In genomic region chr18:48254077-48254602, GRCh38 we compare ENCODE assay signal across 29 cellular contexts.
"Had no signal": no experiment of that assay in that cellular context is flagged by ENCODE, and none has a peak within 500 bp of the region (broad histone marks: within the 10 kb centered on the region; RNA-seq: fewer than 3 reads in every experiment).

No MANE protein-coding gene starts in this region.

- H3K9me3 Mint-ChIP-seq: type B pancreatic cell had no signal

- H3K27me3 ChIP-seq: left lung, pancreas, suprapubic skin, tibial nerve, uterus had no signal

- DNase-seq: immature natural killer cell; kidney; left colon; left lung; lower lobe of right lung; mammary epithelial cell; mesenchymal stem cell; naive thymus-derived CD8-positive, alpha-beta T cell; nucleus accumbens; pancreas; posterior cingulate gyrus; retina; right cardiac atrium; stimulated activated CD4-positive, alpha-beta T cell treated with anti-CD3 and anti-CD28 coated beads, Interleukin-12 subunit alpha, Interleukin-12 subunit beta, amount 100 ng/mL, for 4 hours; stimulated activated CD4-positive, alpha-beta T cell treated with anti-CD3 and anti-CD28 coated beads, Interleukin-15, amount 100 ng/mL, for 24 hours; stimulated activated CD4-positive, alpha-beta T cell treated with anti-CD3 and anti-CD28 coated beads, Interleukin-4, amount 100 ng/mL, for 24 hours; stimulated activated naive CD4-positive, alpha-beta T cell; uterus had no signal

- H3K27ac ChIP-seq: left lung, lower lobe of right lung, pancreas, prostate gland, skin epidermis, suprapubic skin, tibial nerve, uterus had no signal

- H3K9me3 ChIP-seq: pancreas, prostate gland, suprapubic skin, uterus had no signal

- H3K36me3 Mint-ChIP-seq: immature natural killer cell; stimulated activated effector memory CD8-positive, alpha-beta T cell treated with anti-CD3 and anti-CD28 coated beads, Interleukin-12 subunit alpha, Interleukin-12 subunit beta, amount 100 ng/mL, for 72 hours; type B pancreatic cell had no signal

- H3K4me3 Mint-ChIP-seq: immature natural killer cell; naive thymus-derived CD8-positive, alpha-beta T cell; nephron; neural crest cell; stimulated activated effector memory CD8-positive, alpha-beta T cell treated with anti-CD3 and anti-CD28 coated beads, Interleukin-12 subunit alpha, Interleukin-12 subunit beta, amount 100 ng/mL, for 72 hours; stimulated activated naive CD8-positive, alpha-beta T cell treated with anti-CD3 and anti-CD28 coated beads, Interleukin-15, Interleukin-2, amounts not matched to agents 100 ng/mL and 50 ng/mL, for 24 hours; type B pancreatic cell had no signal

- H3K4me1 ChIP-seq: left lung, lower lobe of right lung, pancreas, prostate gland, suprapubic skin, uterus had no signal

- FAIRE-seq: islet of Langerhans, kidney, pancreas had no signal

- ATAC-seq: left colon; left lung; lower lobe of right lung; naive thymus-derived CD8-positive, alpha-beta T cell; pancreas; right cardiac atrium; sciatic nerve; stimulated activated effector memory CD8-positive, alpha-beta T cell treated with anti-CD3 and anti-CD28 coated beads, Interleukin-12 subunit alpha, Interleukin-12 subunit beta, amount 100 ng/mL, for 72 hours had no signal

- H3K36me3 ChIP-seq: left lung, lower lobe of right lung, pancreas, prostate gland, suprapubic skin, tibial nerve, uterus had no signal

- H3K27me3 Mint-ChIP-seq: type B pancreatic cell had no signal

- H3K4me3 ChIP-seq: left lung, lower lobe of right lung, pancreas, prostate gland, skin epidermis, suprapubic skin, tibial nerve, uterus had no signal

- H3K4me1 Mint-ChIP-seq: immature natural killer cell; naive thymus-derived CD8-positive, alpha-beta T cell; nephron; neural crest cell; stimulated activated effector memory CD8-positive, alpha-beta T cell treated with anti-CD3 and anti-CD28 coated beads, Interleukin-12 subunit alpha, Interleukin-12 subunit beta, amount 100 ng/mL, for 72 hours had no signal

- H3K27ac Mint-ChIP-seq: immature natural killer cell; naive thymus-derived CD8-positive, alpha-beta T cell; nephron; stimulated activated effector memory CD8-positive, alpha-beta T cell treated with anti-CD3 and anti-CD28 coated beads, Interleukin-12 subunit alpha, Interleukin-12 subunit beta, amount 100 ng/mL, for 72 hours; stimulated activated naive CD8-positive, alpha-beta T cell treated with anti-CD3 and anti-CD28 coated beads, Interleukin-15, Interleukin-2, amounts not matched to agents 100 ng/mL and 50 ng/mL, for 24 hours; type B pancreatic cell had no signal
